10 cellular contexts compared by ENCODE assay signal in the genomic region with DNA sequence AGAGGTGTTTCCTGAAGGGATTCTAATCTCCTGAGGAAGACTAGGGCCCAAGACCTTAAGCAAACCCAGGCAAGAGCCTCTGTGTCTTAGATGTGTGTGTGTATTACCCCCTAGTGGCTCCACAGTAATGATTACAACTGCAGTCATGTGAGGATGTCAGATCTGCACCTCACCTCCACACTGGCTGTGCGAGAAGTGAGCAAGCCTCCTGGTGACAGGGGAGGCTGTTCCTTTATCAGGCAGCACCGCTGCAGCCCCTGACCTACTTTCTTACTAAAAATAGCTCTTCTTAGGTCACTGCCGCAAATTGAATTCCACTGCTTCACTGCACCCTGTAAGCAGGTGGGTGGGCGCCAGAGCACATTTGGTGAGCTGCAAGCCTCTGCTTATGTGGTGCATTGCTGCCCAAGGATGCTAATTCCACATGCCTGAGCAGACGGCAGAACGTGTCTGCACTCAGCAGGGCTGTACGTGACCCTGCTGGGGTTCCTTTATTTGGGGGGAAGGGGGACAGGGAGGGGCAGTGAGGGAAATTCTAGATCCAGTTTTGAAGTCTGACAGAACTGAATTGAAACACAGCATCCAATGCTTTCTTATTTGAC.
DNase-seq lines count a peak whose midpoint lies in the region; ATAC-seq and TF ChIP-seq lines count a peak whose summit lies in the region.
"Had no signal": no experiment of that assay in that cellular context is flagged by ENCODE, and none has a peak within 500 bp of the region (broad histone marks: within the 10 kb centered on the region; RNA-seq: fewer than 3 reads in every experiment).

No MANE protein-coding gene starts in this region.

- no peaks in the 10 kb centered on the region for H3K4me1 Mint-ChIP-seq in activated T-helper 2 cell treated with anti-CD3 and anti-CD28 coated beads, Interferon-gamma antibody, Interleukin-2, Interleukin-4, amounts not matched to agents 10 μg/mL and 5 μg/mL and 100 μg/mL, durations not matched to agents 14 hours and 24 hours and 36 hours (ENCODE audit: low read depth)

- no peak overlapping the region for H3K4me3 Mint-ChIP-seq in activated T-helper 2 cell treated with anti-CD3 and anti-CD28 coated beads, Interferon-gamma antibody, Interleukin-2, Interleukin-4, amounts not matched to agents 10 μg/mL and 5 μg/mL and 100 μg/mL, durations not matched to agents 14 hours and 24 hours and 36 hours (ENCODE audit: low read depth)
- H3K4me3 Mint-ChIP-seq: central memory CD8-positive, alpha-beta T cell had no signal

- no peaks in the 10 kb centered on the region for H3K36me3 ChIP-seq in OCI-LY3 (replicated peaks; ENCODE audit: low read depth, low read length)
- H3K36me3 ChIP-seq in osteoblast (ENCODE audit: insufficient read depth, low read length) = no peaks in the 10 kb centered on the region
- no peaks in the 10 kb centered on the region for H3K36me3 ChIP-seq in MG63

- H3K27me3 Mint-ChIP-seq in activated T-helper 2 cell treated with anti-CD3 and anti-CD28 coated beads, Interferon-gamma antibody, Interleukin-2, Interleukin-4, amounts not matched to agents 10 μg/mL and 5 μg/mL and 100 μg/mL, durations not matched to agents 14 hours and 24 hours and 36 hours (ENCODE audit: low read depth) = no peaks in the 10 kb centered on the region
- H3K27me3 Mint-ChIP-seq: central memory CD8-positive, alpha-beta T cell had no signal

- no peak overlapping the region for H3K27ac Mint-ChIP-seq in activated T-helper 2 cell treated with anti-CD3 and anti-CD28 coated beads, Interferon-gamma antibody, Interleukin-2, Interleukin-4, amounts not matched to agents 10 μg/mL and 5 μg/mL and 100 μg/mL, durations not matched to agents 14 hours and 24 hours and 36 hours

- H3K4me2 ChIP-seq in OCI-LY3 (ENCODE audit: low read length) (no peak overlapping the region), osteoblast (ENCODE audit: insufficient read depth, low read length) (no peak overlapping the region)

- TF ChIP-seq CTCF in GM12865 (IDR thresholded peaks at IDR 0.05; ENCODE audit: insufficient read depth, low read depth, low read length, missing control alignments) (no peak), OCI-LY3 (IDR thresholded peaks at IDR 0.05; ENCODE audit: low read depth, low read length) (peak; percentile 10), epithelial cell of proximal tubule (conservative IDR thresholded peaks at IDR 0.05; ENCODE audit: low read depth, low read length) (peak; percentile 41), osteoblast (IDR thresholded peaks at IDR 0.05; ENCODE audit: extremely low read depth, low read depth, low read length) (no peak)

- H3K36me3 Mint-ChIP-seq in activated T-helper 2 cell treated with anti-CD3 and anti-CD28 coated beads, Interferon-gamma antibody, Interleukin-2, Interleukin-4, amounts not matched to agents 10 μg/mL and 5 μg/mL and 100 μg/mL, durations not matched to agents 14 hours and 24 hours and 36 hours (ENCODE audit: low read depth) = no peaks in the 10 kb centered on the region

- no peaks in the 10 kb centered on the region for H4K20me1 ChIP-seq in OCI-LY3 (ENCODE audit: insufficient read depth, low read length)
- H4K20me1 ChIP-seq in osteoblast (ENCODE audit: insufficient read depth, low read length) = peaks cover 3% of the 10 kb centered on the region

- H3K79me2 ChIP-seq in OCI-LY3 (ENCODE audit: low read length) (no peaks in the 10 kb centered on the region), osteoblast (ENCODE audit: insufficient read depth, low read length) (no peaks in the 10 kb centered on the region)

- H3K27ac ChIP-seq in OCI-LY3 (ENCODE audit: low read length) = no peak overlapping the region
- no peak overlapping the region for H3K27ac ChIP-seq in osteoblast (ENCODE audit: low read depth, low read length)

- H3K4me1 ChIP-seq in OCI-LY3 (ENCODE audit: low read length) = no peaks in the 10 kb centered on the region
- peaks cover 13% of the 10 kb centered on the region for H3K4me1 ChIP-seq in osteoblast (ENCODE audit: insufficient read depth, low read length)

- intact Hi-C loops in activated T-helper 2 cell treated with anti-CD3 and anti-CD28 coated beads, Interferon-gamma antibody, Interleukin-2, Interleukin-4, amounts not matched to agents 10 μg/mL and 5 μg/mL and 100 μg/mL, durations not matched to agents 14 hours and 24 hours and 36 hours (cut with micrococcal nuclease) = no loop called here

- H3K27me3 ChIP-seq in OCI-LY3 (ENCODE audit: low read depth, low read length) (no peaks in the 10 kb centered on the region), osteoblast (ENCODE audit: insufficient read depth, low read length) (no peaks in the 10 kb centered on the region), MG63 (no peaks in the 10 kb centered on the region)

- no peak overlapping the region for H2AFZ ChIP-seq in OCI-LY3 (ENCODE audit: low read depth, low read length)
- H2AFZ ChIP-seq in osteoblast (ENCODE audit: low read length) = no peak overlapping the region

- no peaks in the 10 kb centered on the region for H3K9me3 ChIP-seq in OCI-LY3 (ENCODE audit: insufficient read depth, low read length)
- no peaks in the 10 kb centered on the region for H3K9me3 ChIP-seq in osteoblast (ENCODE audit: low read depth, low read length)
- H3K9me3 ChIP-seq in MG63 = no peaks in the 10 kb centered on the region

- no peak overlapping the region for H3K9ac ChIP-seq in OCI-LY3 (ENCODE audit: low read length)

- H3K4me3 ChIP-seq in GM12865 (ENCODE audit: low read depth, low read length) (no peak overlapping the region), OCI-LY3 (ENCODE audit: low read length) (no peak overlapping the region), epithelial cell of proximal tubule (ENCODE audit: low read depth, low read length) (no peak overlapping the region), osteoblast (ENCODE audit: insufficient read depth, low read length) (no peak overlapping the region), MG63 (no peak overlapping the region)

- no peak for ATAC-seq in HG03135 (IDR thresholded peaks at IDR 0.05; ENCODE audit: unreplicated experiment)

- H3K9me3 Mint-ChIP-seq in activated T-helper 2 cell treated with anti-CD3 and anti-CD28 coated beads, Interferon-gamma antibody, Interleukin-2, Interleukin-4, amounts not matched to agents 10 μg/mL and 5 μg/mL and 100 μg/mL, durations not matched to agents 14 hours and 24 hours and 36 hours = no peaks in the 10 kb centered on the region
- H3K9me3 Mint-ChIP-seq: central memory CD8-positive, alpha-beta T cell had no signal

- DNase-seq in GM12865 (ENCODE audit: low read depth) (peak; percentile 3), epithelial cell of proximal tubule (ENCODE audit: low read depth) (peak; percentile 6), osteoblast (ENCODE audit: insufficient read length, low spot score, missing footprints) (peak; percentile 34), MG63 (no peak)
- no peak for DNase-seq in activated effector memory CD4-positive, alpha-beta T cell treated with anti-CD3 and anti-CD28 coated beads, Interleukin-2, amount 50 U/mL, for 16 hours
- DNase-seq in activated T-helper 2 cell treated with anti-CD3 and anti-CD28 coated beads, Interferon-gamma antibody, Interleukin-2, Interleukin-4, amounts not matched to agents 10 μg/mL and 5 μg/mL and 100 μg/mL, durations not matched to agents 14 hours and 24 hours and 36 hours (ENCODE audit: low spot score) = no peak
- DNase-seq: NCI-H1436 had no signal

Comparison
In these comparisons a context has a peak if more than half of its experiments do, and no peak if none do; other contexts are left out.
1. DNase-seq: peak in GM12865 (single experiment), epithelial cell of proximal tubule (single experiment) and osteoblast (single experiment); none in MG63 (single experiment), activated effector memory CD4-positive, alpha-beta T cell treated with anti-CD3 and anti-CD28 coated beads, Interleukin-2, amount 50 U/mL, for 16 hours (single experiment) and activated T-helper 2 cell treated with anti-CD3 and anti-CD28 coated beads, Interferon-gamma antibody, Interleukin-2, Interleukin-4, amounts not matched to agents 10 μg/mL and 5 μg/mL and 100 μg/mL, durations not matched to agents 14 hours and 24 hours and 36 hours (single experiment).
2. CTCF ChIP-seq: peak in OCI-LY3 (single experiment) and epithelial cell of proximal tubule (single experiment); none in GM12865 (single experiment) and osteoblast (single experiment).